ENCODE assay signal across 33 cellular contexts in the genomic region with DNA sequence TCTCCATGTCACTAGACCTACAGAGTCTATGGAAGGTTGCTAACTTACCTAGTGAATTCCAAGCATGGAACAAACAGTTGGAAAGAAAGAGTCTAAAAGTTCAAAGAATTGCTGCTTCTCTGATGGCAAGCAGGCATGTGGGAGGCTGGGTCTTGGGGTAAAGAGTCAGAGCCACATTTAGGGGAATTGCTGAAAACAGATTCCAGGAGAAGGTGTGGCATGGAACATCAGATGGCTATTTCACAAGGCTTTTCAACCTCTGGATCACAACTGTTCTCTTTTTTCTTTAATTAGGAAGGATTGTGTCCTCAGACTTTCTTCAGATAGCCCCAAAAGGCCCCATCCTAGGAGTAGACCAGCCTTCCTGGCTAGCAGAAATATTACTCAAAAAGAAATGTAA.
"Had no signal": no experiment of that assay in that cellular context is flagged by ENCODE, and none has a peak within 500 bp of the region (broad histone marks: within the 10 kb centered on the region; RNA-seq: fewer than 3 reads in every experiment).

No MANE protein-coding gene starts in this region.

- H3K27ac ChIP-seq: adrenal gland, ascending aorta, body of pancreas, brain microvascular endothelial cell, breast epithelium, cardiac muscle cell had no signal

- H3K4me3 ChIP-seq: adrenal gland, ascending aorta, body of pancreas, breast epithelium, cardiac muscle cell had no signal

- H3K27me3 ChIP-seq: adrenal gland, ascending aorta, body of pancreas, brain microvascular endothelial cell, breast epithelium, cardiac muscle cell had no signal

- DNase-seq: activated effector memory CD4-positive, alpha-beta T cell treated with anti-CD3 and anti-CD28 coated beads, Interleukin-2, amount 50 U/mL, for 16 hours; activated effector memory CD4-positive, alpha-beta T cell treated with Interleukin-2 at 50 U/mL for 16 hours; activated gamma-delta T cell; activated gamma-delta T cell treated with Interleukin-2 at 50 U/mL for 16 hours; activated naive CD4-positive, alpha-beta T cell; activated naive CD4-positive, alpha-beta T cell treated with anti-CD3 and anti-CD28 coated beads for 36 hours; activated naive CD4-positive, alpha-beta T cell treated with anti-CD3 and anti-CD28 coated beads, Interleukin-2, amount 10 ng/mL, durations not matched to agents 7 days and 5 days; activated naive CD4-positive, alpha-beta T cell treated with anti-CD3 and anti-CD28 coated beads, Interleukin-2, amount 50 U/mL, for 16 hours; activated naive CD4-positive, alpha-beta T cell treated with Interleukin-2 at 50 U/mL for 16 hours; activated naive CD8-positive, alpha-beta T cell treated with anti-CD3 and anti-CD28 coated beads for 36 hours; activated naive CD8-positive, alpha-beta T cell treated with anti-CD3 and anti-CD28 coated beads, Interleukin-2, amount 10 ng/mL, durations not matched to agents 7 days and 5 days; activated naive CD8-positive, alpha-beta T cell treated with anti-CD3 and anti-CD28 coated beads, Interleukin-2, amount 50 U/mL, for 24 hours; activated T-cell treated with anti-CD3 and anti-CD28 coated beads for 4 hours; activated T-cell treated with anti-CD3 and anti-CD28 coated beads, Interleukin-2, amount 50 U/mL, for 1 hour; activated T-cell treated with anti-CD3 and anti-CD28 coated beads, Interleukin-2, amount 50 U/mL, for 24 hours; activated T-cell treated with anti-CD3 and anti-CD28 coated beads, Interleukin-2, amount 50 U/mL, for 4 hours; activated T-cell treated with anti-CD3 and anti-CD28 coated beads, Interleukin-2, amount 50 U/mL, for 48 hours; activated T-cell treated with anti-CD3 and anti-CD28 coated beads, Interleukin-2, amount 50 U/mL, for 72 hours; adrenal gland; amniotic stem cell; amygdala; anterior cingulate cortex; aorta; body of pancreas; brain microvascular endothelial cell; caudate nucleus; central memory CD4-positive, alpha-beta T cell; cerebellar nuclear complex had no signal

- ATAC-seq: activated naive CD4-positive, alpha-beta T cell treated with anti-CD3 and anti-CD28 coated beads, Interleukin-2, amount 50 U/mL, for 72 hours; activated naive CD8-positive, alpha-beta T cell treated with anti-CD3 and anti-CD28 coated beads, Interleukin-2, amount 50 U/mL, for 24 hours; activated T-cell treated with anti-CD3 and anti-CD28 coated beads, Interleukin-2, amount 50 U/mL, for 4 hours; activated T-cell treated with anti-CD3 and anti-CD28 coated beads, Interleukin-2, amount 50 U/mL, for 72 hours; activated T-helper 17 cell treated with anti-CD3 and anti-CD28 coated beads, Interleukin-2, amount 50 U/mL, for 72 hours; body of pancreas had no signal

- H3K9me3 ChIP-seq: adrenal gland, body of pancreas had no signal

- H3K4me1 ChIP-seq: adrenal gland, ascending aorta, body of pancreas, breast epithelium had no signal

- H3K36me3 ChIP-seq: adrenal gland, ascending aorta, brain microvascular endothelial cell, breast epithelium, cardiac muscle cell had no signal
